4 cellular contexts compared by ENCODE assay signal in the genomic region with DNA sequence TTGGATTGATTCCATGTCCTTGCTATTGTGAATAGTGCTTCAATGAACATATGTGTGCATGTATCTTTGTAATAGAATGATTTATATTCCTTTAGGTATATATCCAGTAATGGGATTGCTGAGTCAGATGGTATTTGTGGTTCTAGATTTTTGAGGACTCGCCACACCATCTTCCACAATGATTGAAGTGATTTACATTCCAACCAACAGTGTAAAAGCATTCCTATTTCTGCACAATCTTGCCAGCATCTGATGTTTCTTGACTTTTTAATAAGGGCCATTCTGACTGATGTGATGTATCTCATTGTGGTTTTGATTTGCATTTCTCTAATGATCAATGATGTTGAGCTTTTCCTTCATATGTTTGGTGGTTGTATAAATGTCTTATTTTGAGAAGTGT.
DNase-seq lines count a peak whose midpoint lies in the region; FAIRE-seq and TF ChIP-seq lines count a peak whose summit lies in the region.
"Not testable (repeated sequence)": the region's sequence is repeated elsewhere in the genome, so short reads cannot be mapped to it uniquely, and the experiment has no call there.

No MANE protein-coding gene starts in this region.

- H3K36me3 Mint-ChIP-seq in T-helper 1 cell treated with Interleukin-12 subunit alpha and Interleukin-12 subunit beta and Interleukin-4 antibody, amounts not matched to agents 30 μg/mL and 1 μg/mL, for 36 hours (ENCODE audit: low read depth); astrocyte (ENCODE audit: low read depth, unreplicated experiment): not testable (repeated sequence)

- H4K20me1 ChIP-seq in astrocyte (ENCODE audit: insufficient read depth, low read length); mammary epithelial cell (ENCODE audit: insufficient read depth, low read length): not testable (repeated sequence)

- not testable (repeated sequence) for FAIRE-seq in astrocyte (lab: Jason Lieb, UNC)

- CTCF ChIA-PET in mammary epithelial cell (lab: Charles Lee; ENCODE audit: low non-redundant PET) = not testable (repeated sequence)

- H2AFZ ChIP-seq in astrocyte (ENCODE audit: low read depth, low read length); mammary epithelial cell (ENCODE audit: low read depth, low read length): not testable (repeated sequence)

- dilution Hi-C loops in mammary epithelial cell (cut with HindIII; ENCODE audit: low sequenced_read_pairs) = not testable (repeated sequence)

- intact Hi-C loops in mammary epithelial cell (cut with micrococcal nuclease) = not testable (repeated sequence)

- not testable (repeated sequence) for H3K4me1 Mint-ChIP-seq in T-helper 1 cell treated with Interleukin-12 subunit alpha and Interleukin-12 subunit beta and Interleukin-4 antibody, amounts not matched to agents 30 μg/mL and 1 μg/mL, for 36 hours (ENCODE audit: low read depth); astrocyte (ENCODE audit: low read depth, unreplicated experiment)

- 50% methylated on average over 1 of the region's 1 CpG for WGBS in mammary epithelial cell (ENCODE audit: low coverage, missing lambda C conversion rate)

- not testable (repeated sequence) for H3K4me1 ChIP-seq in astrocyte (ENCODE audit: insufficient read depth, low read length); mammary epithelial cell (ENCODE audit: insufficient read depth, low read length)

- not testable (repeated sequence) for H3K27me3 Mint-ChIP-seq in T-helper 1 cell treated with Interleukin-12 subunit alpha and Interleukin-12 subunit beta and Interleukin-4 antibody, amounts not matched to agents 30 μg/mL and 1 μg/mL, for 36 hours (ENCODE audit: low read depth); astrocyte (ENCODE audit: low read depth, unreplicated experiment)

- DNase-seq in astrocyte (ENCODE audit: low read depth) (peak; percentile 62), astrocyte of the hippocampus (ENCODE audit: low read depth, low spot score) (peak; percentile 43), mammary epithelial cell (peak; percentile 39)

- H3K9ac ChIP-seq in astrocyte (ENCODE audit: low read length); mammary epithelial cell (ENCODE audit: insufficient read depth, low read length): not testable (repeated sequence)

- not testable (repeated sequence) for H3K4me2 ChIP-seq in astrocyte (ENCODE audit: low read length); mammary epithelial cell (ENCODE audit: insufficient read depth, low read depth, low read length)

- peak overlapping the region; percentile 26 for H3K27ac Mint-ChIP-seq in T-helper 1 cell treated with Interleukin-12 subunit alpha and Interleukin-12 subunit beta and Interleukin-4 antibody, amounts not matched to agents 30 μg/mL and 1 μg/mL, for 36 hours
- H3K27ac Mint-ChIP-seq in astrocyte (ENCODE audit: unreplicated experiment) = peak overlapping the region; percentile 5

- H3K36me3 ChIP-seq in astrocyte (ENCODE audit: insufficient read depth, low read length); mammary epithelial cell (ENCODE audit: insufficient read depth, low read length): not testable (repeated sequence)

- peaks cover 22% of the 10 kb centered on the region for H3K9me3 Mint-ChIP-seq in T-helper 1 cell treated with Interleukin-12 subunit alpha and Interleukin-12 subunit beta and Interleukin-4 antibody, amounts not matched to agents 30 μg/mL and 1 μg/mL, for 36 hours
- peaks cover 18% of the 10 kb centered on the region for H3K9me3 Mint-ChIP-seq in astrocyte (ENCODE audit: unreplicated experiment)

- in situ Hi-C loops in mammary epithelial cell (cut with MboI; ENCODE audit: low sequenced_read_pairs in 2 of 2) = not testable (repeated sequence)

- not testable (repeated sequence) for H3K27me3 ChIP-seq in astrocyte (ENCODE audit: insufficient read depth, low read length); mammary epithelial cell (ENCODE audit: insufficient read depth, low read length)

- TF ChIP-seq CTCF in astrocyte (IDR thresholded peaks at IDR 0.05; ENCODE audit: insufficient read depth, low read depth, low read length); mammary epithelial cell (conservative IDR thresholded peaks at IDR 0.05 in 1 of 2, IDR thresholded peaks at IDR 0.05 in 1 of 2; ENCODE audit: extremely low read depth in 1 of 2, insufficient read depth in 1 of 2, low read depth in 1 of 2, low read length in 2 of 2): not testable (repeated sequence)

- BruUV-seq in mammary epithelial cell (replicated peaks; lab: Mats Ljungman, UMichigan) = not testable (repeated sequence)

- not testable (repeated sequence) for H3K9me3 ChIP-seq in astrocyte (ENCODE audit: insufficient read depth, low read depth, low read length); mammary epithelial cell (replicated peaks; ENCODE audit: insufficient read depth, low read length)

- not testable (repeated sequence) for H3K79me2 ChIP-seq in astrocyte (ENCODE audit: insufficient read depth, low read length); mammary epithelial cell (ENCODE audit: insufficient read depth, low read length)

- not testable (repeated sequence) for H3K4me3 ChIP-seq in astrocyte (ENCODE audit: insufficient read depth, low read depth, low read length); mammary epithelial cell (replicated peaks in 1 of 3; ENCODE audit: insufficient read depth in 1 of 3, low read depth in 2 of 3, low read length in 3 of 3)

- H3K27ac ChIP-seq in astrocyte (ENCODE audit: low read depth, low read length); mammary epithelial cell (ENCODE audit: insufficient read depth, low read depth, low read length): not testable (repeated sequence)

- H3K4me3 Mint-ChIP-seq in T-helper 1 cell treated with Interleukin-12 subunit alpha and Interleukin-12 subunit beta and Interleukin-4 antibody, amounts not matched to agents 30 μg/mL and 1 μg/mL, for 36 hours; astrocyte (ENCODE audit: unreplicated experiment): not testable (repeated sequence)
